Comparison of ENCODE assay signal across 14 cellular contexts in the genomic region with DNA sequence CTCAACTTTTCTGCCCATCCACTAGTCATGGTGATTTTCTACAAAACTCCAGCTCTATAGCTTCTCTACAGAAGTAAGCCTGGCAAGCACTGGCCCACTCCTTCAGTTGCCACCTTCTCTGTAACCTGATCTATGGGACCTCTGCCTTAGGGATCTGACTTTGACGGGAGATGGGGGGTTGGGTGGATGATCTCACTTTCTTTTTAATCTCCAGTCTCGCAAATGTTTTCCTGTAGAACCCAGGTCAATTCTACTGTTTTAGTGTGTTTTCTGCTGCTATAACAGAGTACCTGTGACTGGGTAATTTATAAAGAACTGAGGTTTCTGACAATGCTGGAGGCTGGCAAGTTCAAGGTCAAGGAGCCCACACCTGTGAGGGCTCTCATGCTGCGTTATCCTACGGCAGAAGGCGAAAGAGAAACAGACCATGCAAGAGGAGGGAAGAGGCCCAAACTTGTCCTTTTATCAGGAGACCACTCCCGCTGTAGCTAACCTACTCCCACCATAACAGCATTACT.
"Had no signal": no experiment of that assay in that cellular context is flagged by ENCODE, and none has a peak within 500 bp of the region (broad histone marks: within the 10 kb centered on the region; RNA-seq: fewer than 3 reads in every experiment).

No MANE protein-coding gene starts in this region.

- DNase-seq: activated CD4-positive, alpha-beta T cell treated with anti-CD3 and anti-CD28 coated beads for 1 hour; activated CD4-positive, alpha-beta T cell treated with anti-CD3 and anti-CD28 coated beads, Interleukin-2, amount 50 U/mL, for 48 hours; activated CD8-positive, alpha-beta memory T cell treated with anti-CD3 and anti-CD28 coated beads, Interleukin-2, amount 10 ng/mL, durations not matched to agents 7 days and 5 days; activated effector memory CD4-positive, alpha-beta T cell treated with anti-CD3 and anti-CD28 coated beads, Interleukin-2, amount 50 U/mL, for 16 hours; activated T-cell treated with anti-CD3 and anti-CD28 coated beads, Interleukin-2, amount 50 U/mL, for 24 hours; glutamatergic neuron; stimulated activated CD4-positive, alpha-beta T cell treated with anti-CD3 and anti-CD28 coated beads, Interleukin-4, amount 100 ng/mL, for 4 hours; stimulated activated naive CD8-positive, alpha-beta T cell treated with anti-CD3 and anti-CD28 coated beads, Interleukin-15, amount 100 ng/mL, for 72 hours; T-helper 17 cell had no signal

- H3K4me1 ChIP-seq: breast epithelium, parathyroid adenoma, uterus had no signal

- H3K9ac ChIP-seq: parathyroid adenoma had no signal

- H3K4me3 ChIP-seq: breast epithelium, thoracic aorta, uterus had no signal

- H3K9me3 Mint-ChIP-seq: activated T-cell treated with anti-CD3 and anti-CD28 coated beads, Interleukin-2, amount 50 U/mL, for 24 hours had no signal

- H3K4me1 Mint-ChIP-seq: T-helper 17 cell had no signal

- H3K27ac Mint-ChIP-seq: activated CD8-positive, alpha-beta memory T cell treated with anti-CD3 and anti-CD28 coated beads, Interleukin-2, amount 10 ng/mL, durations not matched to agents 7 days and 5 days; activated naive CD8-positive, alpha-beta T cell; activated T-cell treated with anti-CD3 and anti-CD28 coated beads, Interleukin-2, amount 50 U/mL, for 24 hours; stimulated activated naive CD8-positive, alpha-beta T cell treated with anti-CD3 and anti-CD28 coated beads, Interleukin-15, amount 100 ng/mL, for 72 hours; T-helper 17 cell had no signal

- H3K36me3 Mint-ChIP-seq: activated CD8-positive, alpha-beta memory T cell treated with anti-CD3 and anti-CD28 coated beads, Interleukin-2, amount 10 ng/mL, durations not matched to agents 7 days and 5 days; activated naive CD8-positive, alpha-beta T cell had no signal

- H3K27me3 Mint-ChIP-seq: T-helper 17 cell had no signal

- H3K36me3 ChIP-seq: breast epithelium, thoracic aorta, uterus had no signal

- H3K27me3 ChIP-seq: breast epithelium, uterus had no signal

- H3K4me3 Mint-ChIP-seq: activated CD8-positive, alpha-beta memory T cell treated with anti-CD3 and anti-CD28 coated beads, Interleukin-2, amount 10 ng/mL, durations not matched to agents 7 days and 5 days; activated naive CD8-positive, alpha-beta T cell; activated T-cell treated with anti-CD3 and anti-CD28 coated beads, Interleukin-2, amount 50 U/mL, for 24 hours; stimulated activated naive CD8-positive, alpha-beta T cell treated with anti-CD3 and anti-CD28 coated beads, Interleukin-15, amount 100 ng/mL, for 72 hours; T-helper 17 cell had no signal

- H3K27ac ChIP-seq: breast epithelium, parathyroid adenoma, thoracic aorta, uterus had no signal

- H3K9me3 ChIP-seq: breast epithelium, thoracic aorta, uterus had no signal
